8 cellular contexts compared by ENCODE assay signal in the genomic region with DNA sequence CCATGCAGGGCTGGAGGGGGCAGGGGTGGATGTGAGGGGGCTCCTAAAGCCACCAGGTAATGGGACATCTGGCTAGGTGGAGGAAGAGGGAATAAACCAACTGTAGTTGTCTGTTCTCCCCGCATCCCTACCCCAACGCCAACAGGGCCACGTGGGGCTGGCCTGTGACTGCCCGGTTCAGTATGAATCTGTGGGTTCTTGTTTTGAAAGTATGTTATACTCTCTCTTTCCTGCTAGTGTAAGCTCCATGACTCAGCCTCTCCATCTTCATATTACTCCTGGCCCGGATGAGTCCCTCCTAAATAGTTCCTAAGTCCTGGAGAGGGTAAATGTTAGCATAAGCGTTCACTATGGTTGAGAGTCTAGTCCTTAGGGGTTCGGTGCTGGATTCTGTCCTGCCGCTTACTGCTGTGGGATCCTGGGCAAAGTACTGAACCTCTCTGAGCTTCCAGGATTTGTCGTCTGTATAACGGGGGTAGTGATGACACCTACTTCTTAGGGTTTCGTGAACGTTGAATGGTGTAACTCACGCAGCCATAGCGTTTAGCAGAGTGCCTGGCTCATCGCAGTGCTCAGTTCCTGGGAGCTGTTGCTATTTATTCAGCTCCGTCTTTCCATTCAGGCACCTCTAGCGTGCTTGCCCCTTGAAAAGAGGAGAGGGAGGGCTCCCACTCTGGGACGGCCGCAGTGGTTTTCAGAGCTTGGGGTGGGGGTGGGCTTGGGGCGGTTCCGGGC. TPM values are rescaled to one million over a fixed set of nuclear protein-coding genes. Genes with fewer than 3 reads are reported as not detected.
DNase-seq lines count a peak whose midpoint lies in the region; ATAC-seq and TF ChIP-seq lines count a peak whose summit lies in the region.

No MANE protein-coding gene starts in this region.

- H3K27me3 Mint-ChIP-seq in activated CD4-positive, alpha-beta memory T cell treated with anti-CD3 and anti-CD28 coated beads for 36 hours: peaks cover 61% of the 10 kb centered on the region
- peaks cover 54% of the 10 kb centered on the region for H3K27me3 Mint-ChIP-seq in activated CD4-positive, alpha-beta memory T cell treated with anti-CD3 and anti-CD28 coated beads, Interleukin-2, amount 10 ng/mL, durations not matched to agents 7 days and 5 days
- H3K27me3 Mint-ChIP-seq in activated CD8-positive, alpha-beta T cell treated with anti-CD3 and anti-CD28 coated beads, Interleukin-2, amount 10 ng/mL, durations not matched to agents 7 days and 5 days (ENCODE audit: low read depth): peaks cover 45% of the 10 kb centered on the region

- peaks cover 28% of the 10 kb centered on the region for H3K4me1 ChIP-seq in suprapubic skin
- H3K4me1 ChIP-seq in uterus: peaks cover 0 to 14% of the 10 kb centered on the region in 2 donors

- peak; percentile 7 for ATAC-seq in activated CD8-positive, alpha-beta T cell treated with anti-CD3 and anti-CD28 coated beads, Interleukin-2, amount 10 ng/mL, durations not matched to agents 7 days and 5 days

- WGBS in suprapubic skin: 44% methylated on average over 14 of the region's 21 CpGs

- H3K27ac Mint-ChIP-seq in activated CD4-positive, alpha-beta memory T cell treated with anti-CD3 and anti-CD28 coated beads for 36 hours: no peak overlapping the region
- no peak overlapping the region for H3K27ac Mint-ChIP-seq in activated CD4-positive, alpha-beta memory T cell treated with anti-CD3 and anti-CD28 coated beads, Interleukin-2, amount 10 ng/mL, durations not matched to agents 7 days and 5 days
- H3K27ac Mint-ChIP-seq in activated CD8-positive, alpha-beta T cell treated with anti-CD3 and anti-CD28 coated beads, Interleukin-2, amount 10 ng/mL, durations not matched to agents 7 days and 5 days: no peak overlapping the region

- H3K36me3 Mint-ChIP-seq in activated CD4-positive, alpha-beta memory T cell treated with anti-CD3 and anti-CD28 coated beads for 36 hours: no peaks in the 10 kb centered on the region
- no peaks in the 10 kb centered on the region for H3K36me3 Mint-ChIP-seq in activated CD4-positive, alpha-beta memory T cell treated with anti-CD3 and anti-CD28 coated beads, Interleukin-2, amount 10 ng/mL, durations not matched to agents 7 days and 5 days (ENCODE audit: low read depth)
- H3K36me3 Mint-ChIP-seq in activated CD8-positive, alpha-beta T cell treated with anti-CD3 and anti-CD28 coated beads, Interleukin-2, amount 10 ng/mL, durations not matched to agents 7 days and 5 days (ENCODE audit: low read depth): no peaks in the 10 kb centered on the region

- TF ChIP-seq EP300 in suprapubic skin (IDR thresholded peaks at IDR 0.05): no peak

- H3K4me3 ChIP-seq in suprapubic skin (peak overlapping the region; percentile 42), uterus (no peak overlapping the region)

- POLR2A ChIA-PET in activated CD4-positive, alpha-beta memory T cell treated with anti-CD3 and anti-CD28 coated beads for 36 hours (lab: Charles Lee): no interaction called here
- POLR2A ChIA-PET in activated CD4-positive, alpha-beta memory T cell treated with anti-CD3 and anti-CD28 coated beads, Interleukin-2, amount 10 ng/mL, durations not matched to agents 7 days and 5 days (lab: Charles Lee): no interaction called here
- POLR2A ChIA-PET in activated CD8-positive, alpha-beta T cell treated with anti-CD3 and anti-CD28 coated beads, Interleukin-2, amount 10 ng/mL, durations not matched to agents 7 days and 5 days (lab: Charles Lee): no interaction called here

- H3K27me3 ChIP-seq in suprapubic skin (peaks cover 75% of the 10 kb centered on the region), uterus (peaks cover 0 to 8% of the 10 kb centered on the region in 2 donors)

- H3K27ac ChIP-seq in suprapubic skin (peak overlapping the region; percentile 36), uterus (no peak overlapping the region)

- TF ChIP-seq CTCF in suprapubic skin (IDR thresholded peaks at IDR 0.05) (no peak), uterus (IDR thresholded peaks at IDR 0.05) (no peak)

- H3K36me3 ChIP-seq in suprapubic skin (no peaks in the 10 kb centered on the region), uterus (no peaks in the 10 kb centered on the region)

- peak; percentile 58 for DNase-seq in activated CD4-positive, alpha-beta memory T cell treated with anti-CD3 and anti-CD28 coated beads for 36 hours
- no peak for DNase-seq in activated CD4-positive, alpha-beta memory T cell treated with anti-CD3 and anti-CD28 coated beads, Interleukin-2, amount 10 ng/mL, durations not matched to agents 7 days and 5 days
- no peak for DNase-seq in activated CD8-positive, alpha-beta T cell treated with anti-CD3 and anti-CD28 coated beads, Interleukin-2, amount 10 ng/mL, durations not matched to agents 7 days and 5 days
- DNase-seq in iris pigment epithelial cell (ENCODE audit: low read depth): peak; percentile 78
- peak in 1 of 2 donors; percentile 45 for DNase-seq in suprapubic skin (ENCODE audit: low spot score in 2 of 2)
- DNase-seq in stimulated activated naive CD4-positive, alpha-beta T cell treated with Interleukin-2 at 50 U/mL for 16 hours (lab: John Stamatoyannopoulos, UW): no peak
- no peak for DNase-seq in uterus
- no peak for DNase-seq in putamen (ENCODE audit: low spot score)

- no peaks in the 10 kb centered on the region for H3K9me3 Mint-ChIP-seq in activated CD4-positive, alpha-beta memory T cell treated with anti-CD3 and anti-CD28 coated beads for 36 hours
- no peaks in the 10 kb centered on the region for H3K9me3 Mint-ChIP-seq in activated CD4-positive, alpha-beta memory T cell treated with anti-CD3 and anti-CD28 coated beads, Interleukin-2, amount 10 ng/mL, durations not matched to agents 7 days and 5 days
- no peaks in the 10 kb centered on the region for H3K9me3 Mint-ChIP-seq in activated CD8-positive, alpha-beta T cell treated with anti-CD3 and anti-CD28 coated beads, Interleukin-2, amount 10 ng/mL, durations not matched to agents 7 days and 5 days (ENCODE audit: insufficient read depth)

- intact Hi-C loops in activated CD4-positive, alpha-beta memory T cell treated with anti-CD3 and anti-CD28 coated beads for 36 hours (cut with micrococcal nuclease): loop anchor here (2.0 kb wide), 1 partner anchor 84 kb away; no protein-coding TSS in a partner anchor
- intact Hi-C loops in uterus (cut with DNase I; ENCODE audit: low total_unique reads): no loop called here

- H3K9me3 ChIP-seq in suprapubic skin (no peaks in the 10 kb centered on the region), uterus (no peaks in the 10 kb centered on the region)

- H3K4me1 Mint-ChIP-seq in activated CD4-positive, alpha-beta memory T cell treated with anti-CD3 and anti-CD28 coated beads for 36 hours (ENCODE audit: low read depth): peaks cover 13% of the 10 kb centered on the region
- H3K4me1 Mint-ChIP-seq in activated CD4-positive, alpha-beta memory T cell treated with anti-CD3 and anti-CD28 coated beads, Interleukin-2, amount 10 ng/mL, durations not matched to agents 7 days and 5 days: peaks cover 9% of the 10 kb centered on the region
- peaks cover 2% of the 10 kb centered on the region for H3K4me1 Mint-ChIP-seq in activated CD8-positive, alpha-beta T cell treated with anti-CD3 and anti-CD28 coated beads, Interleukin-2, amount 10 ng/mL, durations not matched to agents 7 days and 5 days (ENCODE audit: low read depth)

- no peak overlapping the region for H3K4me3 Mint-ChIP-seq in activated CD4-positive, alpha-beta memory T cell treated with anti-CD3 and anti-CD28 coated beads for 36 hours
- no peak overlapping the region for H3K4me3 Mint-ChIP-seq in activated CD4-positive, alpha-beta memory T cell treated with anti-CD3 and anti-CD28 coated beads, Interleukin-2, amount 10 ng/mL, durations not matched to agents 7 days and 5 days
- H3K4me3 Mint-ChIP-seq in activated CD8-positive, alpha-beta T cell treated with anti-CD3 and anti-CD28 coated beads, Interleukin-2, amount 10 ng/mL, durations not matched to agents 7 days and 5 days: no peak overlapping the region

- CTCF ChIA-PET in activated CD4-positive, alpha-beta memory T cell treated with anti-CD3 and anti-CD28 coated beads for 36 hours (lab: Charles Lee): interaction anchor here (0.6 to 4.4 kb wide), 28 partner anchors 10 to 638 kb away, joined by 3 to 55 read pairs (median 4); a partner anchor contains a TSS
- CTCF ChIA-PET in activated CD4-positive, alpha-beta memory T cell treated with anti-CD3 and anti-CD28 coated beads, Interleukin-2, amount 10 ng/mL, durations not matched to agents 7 days and 5 days (lab: Charles Lee): interaction anchor here (0.9 to 3.9 kb wide), 20 partner anchors 8 to 644 kb away, joined by 3 to 26 read pairs (median 4); no protein-coding TSS in a partner anchor
- CTCF ChIA-PET in activated CD8-positive, alpha-beta T cell treated with anti-CD3 and anti-CD28 coated beads, Interleukin-2, amount 10 ng/mL, durations not matched to agents 7 days and 5 days (lab: Charles Lee): interaction anchor here (0.8 to 3.4 kb wide), 30 partner anchors 8 to 686 kb away, joined by 3 to 40 read pairs (median 4); no protein-coding TSS in a partner anchor

- TF ChIP-seq POLR2A in suprapubic skin (IDR thresholded peaks at IDR 0.05) (no peak), uterus (IDR thresholded peaks at IDR 0.05) (no peak)

RNA-seq across cellular contexts. Expression of a gene that starts 28.8 kb away (rescaled TPM):
- not detected for total RNA-seq in activated CD4-positive, alpha-beta memory T cell treated with anti-CD3 and anti-CD28 coated beads for 36 hours
- total RNA-seq in activated CD4-positive, alpha-beta memory T cell treated with anti-CD3 and anti-CD28 coated beads, Interleukin-2, amount 10 ng/mL, durations not matched to agents 7 days and 5 days: not detected
- not detected for total RNA-seq in activated CD8-positive, alpha-beta T cell treated with anti-CD3 and anti-CD28 coated beads, Interleukin-2, amount 10 ng/mL, durations not matched to agents 7 days and 5 days
- 10 to 100 TPM in 3 of 4 donors, 1 to 10 TPM in 1; 1.7 to 20.6 (median 11.6) TPM for total RNA-seq in suprapubic skin
- under 1 TPM in 1 of 4 donors, not detected in 3; 0.14 TPM for total RNA-seq in uterus

Comparison
In these comparisons a context has a peak if more than half of its experiments do, and no peak if none do; other contexts are left out.
1. DNase-seq: peak in activated CD4-positive, alpha-beta memory T cell treated with anti-CD3 and anti-CD28 coated beads for 36 hours (single experiment) and iris pigment epithelial cell (single experiment); none in activated CD4-positive, alpha-beta memory T cell treated with anti-CD3 and anti-CD28 coated beads, Interleukin-2, amount 10 ng/mL, durations not matched to agents 7 days and 5 days (single experiment), activated CD8-positive, alpha-beta T cell treated with anti-CD3 and anti-CD28 coated beads, Interleukin-2, amount 10 ng/mL, durations not matched to agents 7 days and 5 days (single experiment), stimulated activated naive CD4-positive, alpha-beta T cell treated with Interleukin-2 at 50 U/mL for 16 hours (single experiment), uterus (0 of 2) and putamen (single experiment).